Comparison of ENCODE assay signal across 24 cellular contexts in genomic region chr20:49468412-49468811, GRCh38. TPM values are rescaled to one million over a fixed set of nuclear protein-coding genes. Genes with fewer than 3 reads are reported as not detected.
"Had no signal": no experiment of that assay in that cellular context is flagged by ENCODE, and none has a peak within 500 bp of the region (broad histone marks: within the 10 kb centered on the region; RNA-seq: fewer than 3 reads in every experiment).

No MANE protein-coding gene starts in this region.

- H3K36me3 Mint-ChIP-seq: IgD-negative memory B cell had no signal

- H3K4me1 Mint-ChIP-seq: IgD-negative memory B cell had no signal

- H3K27ac ChIP-seq: HL-60, KMS-11, SJSA1, SK-N-MC had no signal

- DNase-seq: Kasumi-1, MM.1S, NCI-H1092 treated with DMSO at 0.1 percent for 48 hours, NCI-H1436, NCI-H187, NCI-H2029, NCI-H2081 treated with DMSO at 0.1 percent for 48 hours, NCI-H2171, NCI-H226, NCI-H446, NCI-H510A, NCI-H524 treated with DMSO at 0.1 percent for 48 hours, NCI-H69, NCI-H774, Right ventricle myocardium superior, RPMI8226, SIG-M5 had no signal

- ATAC-seq: K562 had no signal

- H3K4me3 Mint-ChIP-seq: IgD-negative memory B cell had no signal

- H3K9me3 Mint-ChIP-seq: IgD-negative memory B cell had no signal

- H3K4me1 ChIP-seq: SJSA1 had no signal

- H3K4me3 ChIP-seq: K562, SJSA1, SK-N-MC had no signal

- H3K27me3 ChIP-seq: SJSA1 had no signal

- H3K36me3 ChIP-seq: SJSA1 had no signal

- H3K9me3 ChIP-seq: SJSA1 had no signal

RNA-seq across cellular contexts. Expression of gene KCNB1, which starts 14.1 kb away (rescaled TPM):
- total RNA-seq: K562, M059J had no signal
- polyA plus RNA-seq: IgD-negative memory B cell had no signal
